In genomic region chr6:10420546-10421507, GRCh38 we compare ENCODE assay signal across 16 cellular contexts. TPM values are rescaled to one million over a fixed set of nuclear protein-coding genes. Genes with fewer than 3 reads are reported as not detected.
DNase-seq lines count a peak whose midpoint lies in the region; ATAC-seq, FAIRE-seq and TF ChIP-seq lines count a peak whose summit lies in the region.
"Had no signal": no experiment of that assay in that cellular context is flagged by ENCODE, and none has a peak within 500 bp of the region (broad histone marks: within the 10 kb centered on the region; RNA-seq: fewer than 3 reads in every experiment).

No MANE protein-coding gene starts in this region.

- H3K4me2 ChIP-seq in SK-N-SH (no peak overlapping the region), K562 (ENCODE audit: insufficient read depth, low read length) (no peak overlapping the region; the same call in 1 of the 2 replicates), keratinocyte (ENCODE audit: control insufficient read depth, extremely low read depth, insufficient read depth, low read depth, low read length) (peak overlapping the region; percentile 100), smooth muscle cell (peak overlapping the region; percentile 88)
- H3K4me2 ChIP-seq: A549 had no signal

- H2AFZ ChIP-seq in SK-N-SH (ENCODE audit: low read depth), result no peak overlapping the region
- no peak overlapping the region for H2AFZ ChIP-seq in K562 (ENCODE audit: low read depth, low read length)
- no peak overlapping the region for H2AFZ ChIP-seq in keratinocyte (ENCODE audit: control insufficient read depth, low read length)
- H2AFZ ChIP-seq in smooth muscle cell (ENCODE audit: low read depth), result no peak overlapping the region

- H3F3A ChIP-seq in SK-N-SH (replicated peaks; ENCODE audit: insufficient read depth) (no peaks in the 10 kb centered on the region), smooth muscle cell (ENCODE audit: low read depth) (peaks cover 4% of the 10 kb centered on the region)

- intact Hi-C loops in K562 (cut with micrococcal nuclease) (loop anchor here (10.0 kb wide), 1 partner anchor 1986 kb away; the partner anchor contains the start of gene SLC35B3), ovary (cut with DNase I) (no loop called here)

- CTCF ChIA-PET in SK-N-SH (lab: Yijun Ruan, JAX), result interaction anchor here (0.5 to 3.2 kb wide), 4 partner anchors 9 to 883 kb away, joined by 3 to 10 read pairs (median 5); no protein-coding TSS in a partner anchor
- CTCF ChIA-PET in K562 (lab: Yijun Ruan, JAX; ENCODE audit: low intra/inter-chr PET ratio), result interaction anchor here (0.6 to 0.7 kb wide), 2 partner anchors 99 to 336 kb away, joined by 3 to 4 read pairs; no protein-coding TSS in a partner anchor

- H4K20me1 ChIP-seq in SK-N-SH (ENCODE audit: insufficient read depth), result no peaks in the 10 kb centered on the region; the same call in 1 of the 2 replicates
- H4K20me1 ChIP-seq in K562 (replicated peaks; ENCODE audit: control insufficient read depth, insufficient read depth, low read length), result no peaks in the 10 kb centered on the region; the same call in 1 of the 2 replicates
- H4K20me1 ChIP-seq in keratinocyte (ENCODE audit: control insufficient read depth, extremely low read depth, insufficient read depth, low read length), result no peaks in the 10 kb centered on the region
- no peaks in the 10 kb centered on the region for H4K20me1 ChIP-seq in smooth muscle cell (ENCODE audit: low read depth)

- TF ChIP-seq EP300 in SK-N-SH (IDR thresholded peaks at IDR 0.05; ENCODE audit: borderline replicate concordance in 1 of 2, low read depth in 1 of 2, low read length in 1 of 2) (no peak), K562 (IDR thresholded peaks at IDR 0.05; ENCODE audit: low read length) (no peak), ovary (IDR thresholded peaks at IDR 0.05) (no peak)

- H3K9ac ChIP-seq in SK-N-SH (no peak overlapping the region), K562 (ENCODE audit: insufficient read depth in 1 of 2, low read depth in 2 of 2, low read length in 2 of 2) (no peak overlapping the region), keratinocyte (ENCODE audit: control insufficient read depth, extremely low read depth, insufficient read depth, low read length) (peak overlapping the region; percentile 100), smooth muscle cell (ENCODE audit: low read depth) (peak overlapping the region; percentile 74)

- BruUV-seq in K562 (replicated peaks; lab: Mats Ljungman, UMichigan), result no TSS peak

- ATAC-seq in SK-N-SH treated with all-trans-retinoic acid at 6 μM for 48 hours, result no peak
- peak; percentile 51 for ATAC-seq in K562
- ATAC-seq in GM18511 (IDR thresholded peaks at IDR 0.05; ENCODE audit: unreplicated experiment), result no peak
- ATAC-seq: A549 had no signal

- H3K9me2 ChIP-seq in SK-N-SH, result no peaks in the 10 kb centered on the region

- peaks cover 99% of the 10 kb centered on the region for H3K27me3 ChIP-seq in SK-N-SH (ENCODE audit: insufficient read depth)
- peaks cover 39 to 78% of the 10 kb centered on the region in 2 experiments for H3K27me3 ChIP-seq in K562 (ENCODE audit: control insufficient read depth in 2 of 2, insufficient read depth in 2 of 2, low read length in 2 of 2)
- H3K27me3 ChIP-seq in keratinocyte (ENCODE audit: control insufficient read depth, extremely low read depth, insufficient read depth, low read length), result no peaks in the 10 kb centered on the region
- H3K27me3 ChIP-seq in smooth muscle cell (ENCODE audit: low read depth), result peaks cover 100% of the 10 kb centered on the region
- H3K27me3 ChIP-seq in ovary, result peaks cover 12% of the 10 kb centered on the region

- TF ChIP-seq POLR2A in K562 (conservative IDR thresholded peaks at IDR 0.05), result no peak
- TF ChIP-seq POLR2A in ovary (IDR thresholded peaks at IDR 0.05), result no peak

- H3K36me3 ChIP-seq in SK-N-SH (replicated peaks in 1 of 2; ENCODE audit: control insufficient read depth in 1 of 2, insufficient read depth in 2 of 2, low read length in 1 of 2) (no peaks in the 10 kb centered on the region), K562 (ENCODE audit: control insufficient read depth, insufficient read depth, low read length) (no peaks in the 10 kb centered on the region), keratinocyte (ENCODE audit: control insufficient read depth in 2 of 2, extremely low read depth in 1 of 2, insufficient read depth in 2 of 2, low read length in 2 of 2) (peaks cover 0 to 11% of the 10 kb centered on the region in 2 experiments), smooth muscle cell (ENCODE audit: low read depth) (no peaks in the 10 kb centered on the region), ovary (no peaks in the 10 kb centered on the region)
- H3K36me3 ChIP-seq: tibial nerve had no signal

- FAIRE-seq in K562 (lab: Jason Lieb, UNC), result no peak
- FAIRE-seq in keratinocyte (lab: Jason Lieb, UNC), result peak; percentile 34
- FAIRE-seq: A549 had no signal

- dilution Hi-C loops in keratinocyte (cut with MboI; ENCODE audit: extremely low pct_ligation_motif_present, low sequenced_read_pairs), result no loop called here

- WGBS in SK-N-SH (ENCODE audit: low lambda C conversion rate), result 21% methylated on average over 31 of the region's 51 CpGs
- 22% methylated on average over 47 of the region's 51 CpGs for whole genome bisulfite sequencing in K562 (ENCODE audit: insufficient coverage, low coverage, missing lambda C conversion rate)
- 5% methylated on average over 50 of the region's 51 CpGs for WGBS in smooth muscle cell (ENCODE audit: low lambda C conversion rate)
- 3 to 6% (median 3%) methylated on average over 51 of the region's 51 CpGs for WGBS in ovary, 3 donors

- no peaks in the 10 kb centered on the region for H3K9me1 ChIP-seq in K562 (ENCODE audit: control insufficient read depth, insufficient read depth, low read length)
- no peaks in the 10 kb centered on the region for H3K9me1 ChIP-seq in keratinocyte (ENCODE audit: control insufficient read depth, extremely low read depth, insufficient read depth, low read length)

- no peak overlapping the region for H3K4me3 ChIP-seq in SK-N-SH (ENCODE audit: low read depth in 2 of 2, low read length in 1 of 2)
- no peak overlapping the region for H3K4me3 ChIP-seq in K562
- peak overlapping the region; percentile 65 to 99 (median 95) for H3K4me3 ChIP-seq in keratinocyte (ENCODE audit: control insufficient read depth in 2 of 3, extremely low read depth in 1 of 3, insufficient read depth in 2 of 3, low read depth in 1 of 3, low read length in 3 of 3)
- no peak overlapping the region for H3K4me3 ChIP-seq in smooth muscle cell
- no peak overlapping the region for H3K4me3 ChIP-seq in ovary
- H3K4me3 ChIP-seq: A549, lung, tibial nerve had no signal

- H3K4me1 ChIP-seq in SK-N-SH (ENCODE audit: control insufficient read depth in 1 of 2, insufficient read depth in 2 of 2, low read depth in 1 of 2, low read length in 1 of 2) (no peaks in the 10 kb centered on the region; a peak in 1 of 4 replicates), K562 (replicated peaks in 1 of 2; ENCODE audit: control insufficient read depth in 2 of 2, insufficient read depth in 2 of 2, low read length in 2 of 2) (peaks cover 0 to 46% of the 10 kb centered on the region in 2 experiments; a peak in 2 of 5 replicates), keratinocyte (ENCODE audit: control insufficient read depth, extremely low read depth, insufficient read depth, low read length) (peaks cover 23% of the 10 kb centered on the region), smooth muscle cell (ENCODE audit: low read depth) (peaks cover 34% of the 10 kb centered on the region), ovary (ENCODE audit: insufficient read depth) (peaks cover 2% of the 10 kb centered on the region)

- H3K27ac ChIP-seq in SK-N-SH (ENCODE audit: low read depth in 2 of 2, low read length in 1 of 2) (no peak overlapping the region), K562 (ENCODE audit: extremely low read depth, low read depth, low read length) (no peak overlapping the region), keratinocyte (ENCODE audit: control insufficient read depth, insufficient read depth, low read length) (peak overlapping the region; percentile 100), smooth muscle cell (ENCODE audit: low read depth) (peak overlapping the region; percentile 84), ovary (no peak overlapping the region)
- H3K27ac ChIP-seq: A549, tibial nerve had no signal

- in situ Hi-C loops in K562 (cut with MboI), result no loop called here

- peak; percentile 35 for TF ChIP-seq CTCF in SK-N-SH (IDR thresholded peaks at IDR 0.05)
- peak; percentile 39 to 52 (median 46); a peak in 5 of 6 replicates for TF ChIP-seq CTCF in K562 (IDR thresholded peaks at IDR 0.05 in 2 of 3, conservative IDR thresholded peaks at IDR 0.05 in 1 of 3; ENCODE audit: insufficient read depth in 2 of 3, low read depth in 1 of 3, low read length in 3 of 3)
- no peak for TF ChIP-seq CTCF in keratinocyte (optimal IDR thresholded peaks at IDR 0.05 in 1 of 3, IDR thresholded peaks at IDR 0.05 in 1 of 3, conservative IDR thresholded peaks at IDR 0.05 in 1 of 3; ENCODE audit: extremely low read depth in 1 of 3, insufficient read depth in 2 of 3, low read length in 3 of 3)
- peak; percentile 27 for TF ChIP-seq CTCF in smooth muscle cell (IDR thresholded peaks at IDR 0.05; ENCODE audit: borderline replicate concordance, insufficient read depth, poor library complexity, severe bottlenecking)
- TF ChIP-seq CTCF in ovary (IDR thresholded peaks at IDR 0.05), result no peak

- no peaks in the 10 kb centered on the region for H3K9me3 ChIP-seq in SK-N-SH
- H3K9me3 ChIP-seq in K562 (replicated peaks; ENCODE audit: control insufficient read depth, insufficient read depth, low read depth, low read length), result no peaks in the 10 kb centered on the region
- H3K9me3 ChIP-seq in keratinocyte (ENCODE audit: control insufficient read depth, low read depth, low read length), result no peaks in the 10 kb centered on the region
- H3K9me3 ChIP-seq in smooth muscle cell (replicated peaks; ENCODE audit: low read depth), result no peaks in the 10 kb centered on the region
- peaks cover 0 to 3% of the 10 kb centered on the region in 2 donors for H3K9me3 ChIP-seq in ovary
- H3K9me3 ChIP-seq: A549, tibial nerve had no signal

- no peak for DNase-seq in SK-N-SH
- DNase-seq in K562 (ENCODE audit: extremely low read depth in 1 of 4, low spot score in 3 of 4), result no peak
- no peak for DNase-seq in keratinocyte (ENCODE audit: low read depth, low spot score)
- no peak for DNase-seq in smooth muscle cell (lab: John Stamatoyannopoulos, UW; ENCODE audit: unreplicated experiment)
- no peak for DNase-seq in NCI-H510A treated with DMSO at 0.1 percent for 48 hours (lab: John Stamatoyannopoulos, UW)
- no peak for DNase-seq in ovary
- DNase-seq: activated naive CD4-positive, alpha-beta T cell treated with anti-CD3 and anti-CD28 coated beads, Interleukin-2, amount 50 U/mL, for 16 hours; caudate nucleus; CD8-positive, alpha-beta memory T cell; NCI-H1694 treated with DMSO at 0.1 percent for 48 hours; NCI-H774 had no signal

- TF ChIP-seq RAD21 in SK-N-SH (IDR thresholded peaks at IDR 0.05; ENCODE audit: low read length) (no peak), K562 (CRISPR knock-in tag; conservative IDR thresholded peaks at IDR 0.05 in 1 of 2, IDR thresholded peaks at IDR 0.05 in 1 of 2) (no peak)

- no peaks in the 10 kb centered on the region for H3K79me2 ChIP-seq in SK-N-SH (ENCODE audit: insufficient read depth)
- no peaks in the 10 kb centered on the region for H3K79me2 ChIP-seq in K562 (ENCODE audit: control insufficient read depth, insufficient read depth, low read length)
- peaks cover 33% of the 10 kb centered on the region for H3K79me2 ChIP-seq in keratinocyte (ENCODE audit: control insufficient read depth, insufficient read depth, low read length)
- H3K79me2 ChIP-seq in smooth muscle cell (ENCODE audit: low read depth), result no peaks in the 10 kb centered on the region

- POLR2A ChIA-PET in SK-N-SH (lab: Yijun Ruan, JAX), result no interaction called here
- POLR2A ChIA-PET in K562 (lab: Yijun Ruan, JAX), result interaction anchor here (0.6 kb wide), 2 partner anchors 184 to 463 kb away, joined by 3 to 4 read pairs; no protein-coding TSS in a partner anchor

RNA-seq across cellular contexts. Expression of gene TFAP2A, which starts 6.0 kb away (rescaled TPM):
- 0.02 and 0.07 TPM in 2 replicates for polyA plus RNA-seq in SK-N-SH (2012; rRNA removed)
- polyA plus RNA-seq in SK-N-SH (2012; cell fraction: cytosol; rRNA removed), result 0.05 TPM in 2 replicates
- 0.07 TPM in 1 of 2 replicates, not detected in the other for polyA plus RNA-seq in SK-N-SH (2012; cell fraction: nucleus; rRNA removed)
- total RNA-seq in K562 (2011; cell fraction: chromatin; rRNA removed; ENCODE audit: low replicate concordance), result 0.51 and 0.55 TPM in 2 replicates
- 0.33 TPM in 1 of 2 replicates, not detected in the other for total RNA-seq in K562 (2011; cell fraction: nucleolus; rRNA removed)
- 0.29 and 0.61 TPM in 2 replicates for total RNA-seq in K562 (2011; cell fraction: nucleoplasm; rRNA removed)
- 0.33 TPM in 1 of 2 replicates, not detected in the other for total RNA-seq in K562 (2014; rRNA removed)
- 0.18 TPM in 1 of 2 replicates, not detected in the other for total RNA-seq in K562 (2014; rRNA removed; fragmentation: Illumina TruSeq; extraction: Trizol)
- 0.11 and 0.22 TPM in 2 replicates for total RNA-seq in K562 (2015; rRNA removed; fragmentation: Illumina TruSeq; extraction: Trizol)
- 0.40 and 0.53 TPM in 2 replicates for total RNA-seq in K562 (2021)
- 0.15 and 0.17 TPM in 2 replicates for polyA plus RNA-seq in K562 (2011; rRNA removed)
- 0.19 and 0.22 TPM in 2 replicates for polyA plus RNA-seq in K562 (2011; cell fraction: cytosol; rRNA removed)
- polyA plus RNA-seq in K562 (2011; cell fraction: nucleus; rRNA removed), result 0.24 and 0.46 TPM in 2 replicates
- polyA plus RNA-seq in K562 (2012), result 0.29 and 0.42 TPM in 2 replicates
- polyA plus RNA-seq in K562 (2014; fragmentation: Illumina TruSeq; extraction: Trizol), result 0.37 and 0.54 TPM in 2 replicates
- polyA plus RNA-seq in K562 (2014; fragmentation: Nextera tagmentation; extraction: Ambion mirVana), result under 1 TPM; 0.14 to 0.20 TPM
- polyA plus RNA-seq in K562 (2014; rRNA removed), result 0.15 and 0.36 TPM in 2 replicates
- 0.12 and 0.28 TPM in 2 replicates for polyA minus RNA-seq in K562 (2011; rRNA and poly(A)+ RNA removed)
- 1.0 and 3.5 TPM in 2 replicates for polyA minus RNA-seq in K562 (2011; cell fraction: cytosol; rRNA and poly(A)+ RNA removed)
- polyA minus RNA-seq in K562 (2011; cell fraction: nucleus; rRNA and poly(A)+ RNA removed), result 0.40 and 0.56 TPM in 2 replicates
- 25.5 to 30.2 TPM (median 27.7 TPM) in 3 replicates for polyA plus RNA-seq in keratinocyte
- polyA plus RNA-seq in keratinocyte (2011; ENCODE audit: low read depth), result 88.1 TPM
- 28.5 and 39.0 TPM in 2 replicates for polyA plus RNA-seq in keratinocyte (2011; cell fraction: cytosol; rRNA removed)
- 104 and 128 TPM in 2 replicates for polyA plus RNA-seq in keratinocyte (2011; cell fraction: nucleus; rRNA removed)
- polyA plus RNA-seq in keratinocyte (2012; ENCODE audit: low replicate concordance), result 64.1 and 117 TPM in 2 replicates
- polyA minus RNA-seq in keratinocyte, result 26.9 to 42.3 TPM (median 32.3 TPM) in 3 replicates
- 55.2 TPM for polyA minus RNA-seq in keratinocyte (2011; cell fraction: cytosol; rRNA and poly(A)+ RNA removed)
- 65.1 and 87.0 TPM in 2 replicates for polyA minus RNA-seq in keratinocyte (2011; cell fraction: nucleus; rRNA and poly(A)+ RNA removed)
- 6.2 and 13.6 TPM in 2 replicates for total RNA-seq in smooth muscle cell
- 10.1 and 33.9 TPM in 2 replicates for polyA plus RNA-seq in smooth muscle cell
- under 1 TPM in 6 of 7 donors, not detected in 1; 0.10 to 0.67 (median 0.20) TPM for total RNA-seq in ovary
- under 1 TPM; 0.12 to 0.15 TPM for polyA plus RNA-seq in ovary
- total RNA-seq: CD8-positive, alpha-beta memory T cell had no signal
- polyA plus RNA-seq: CD8-positive, alpha-beta memory T cell had no signal

Comparison
In these comparisons a context has a peak if more than half of its experiments do, and no peak if none do; other contexts are left out.
1. H3K27ac ChIP-seq: peak in keratinocyte (single experiment) and smooth muscle cell (single experiment); none in SK-N-SH (0 of 2), K562 (single experiment) and ovary (0 of 2).
2. H3K4me2 ChIP-seq: peak in keratinocyte (single experiment) and smooth muscle cell (single experiment); none in SK-N-SH (single experiment) and K562 (single experiment).
3. H3K4me3 ChIP-seq: peak in keratinocyte (3 of 3); none in SK-N-SH (0 of 2), K562 (single experiment), smooth muscle cell (single experiment) and ovary (single experiment).
4. H3K9ac ChIP-seq: peak in keratinocyte (single experiment) and smooth muscle cell (single experiment); none in SK-N-SH (single experiment) and K562 (0 of 2).
5. CTCF ChIP-seq: peak in SK-N-SH (single experiment), K562 (3 of 3) and smooth muscle cell (single experiment); none in keratinocyte (0 of 3) and ovary (0 of 3).
6. Of the 27 proteins assayed by ChIP-seq in both K562 and SK-N-SH: peak only in K562: SMC3; only in SK-N-SH: none; in both: CTCF; in neither: 25.